30 cellular contexts compared by ENCODE assay signal in genomic region chr9:132955768-132956167, GRCh38. TPM values are rescaled to one million over a fixed set of nuclear protein-coding genes. Genes with fewer than 3 reads are reported as not detected.
DNase-seq lines count a peak whose midpoint lies in the region.
"Had no signal": no experiment of that assay in that cellular context is flagged by ENCODE, and none has a peak within 500 bp of the region (broad histone marks: within the 10 kb centered on the region; RNA-seq: fewer than 3 reads in every experiment).

No MANE protein-coding gene starts in this region.

- no peak overlapping the region for H3K27ac ChIP-seq in SJSA1
- H3K27ac ChIP-seq in caudate nucleus (ENCODE audit: low read depth, low read length), result no peak overlapping the region
- H3K27ac ChIP-seq: 22Rv1; A549; BLaER1; BLaER1 treated with 17β-estradiol and CSF1 and Interleukin-3, amounts not matched to agents 10 nM and 100 nM; C4-2B had no signal

- H3K27me3 ChIP-seq in SJSA1 (replicated peaks), result no peaks in the 10 kb centered on the region
- H3K27me3 ChIP-seq: BE2C; BLaER1; BLaER1 treated with 17β-estradiol and CSF1 and Interleukin-3, amounts not matched to agents 10 nM and 100 nM had no signal

- no peaks in the 10 kb centered on the region for H3K36me3 ChIP-seq in SJSA1
- H3K36me3 ChIP-seq: BE2C; BLaER1; BLaER1 treated with 17β-estradiol and CSF1 and Interleukin-3, amounts not matched to agents 10 nM and 100 nM had no signal

- peaks cover 18% of the 10 kb centered on the region for H3K4me1 ChIP-seq in SJSA1 (replicated peaks)
- H3K4me1 ChIP-seq: A549; BE2C; BLaER1; BLaER1 treated with 17β-estradiol and CSF1 and Interleukin-3, amounts not matched to agents 10 nM and 100 nM; Caco-2 had no signal

- H3K4me3 ChIP-seq in SJSA1, result no peak overlapping the region
- H3K4me3 ChIP-seq: A549; BLaER1; BLaER1 treated with 17β-estradiol and CSF1 and Interleukin-3, amounts not matched to agents 10 nM and 100 nM had no signal

- H3K9me3 ChIP-seq in SJSA1 (replicated peaks), result no peaks in the 10 kb centered on the region; the same call in 1 of the 2 replicates
- H3K9me3 ChIP-seq: BE2C had no signal

- DNase-seq in SJSA1 (ENCODE audit: low read depth in 1 of 2, low spot score in 2 of 2) (peak; percentile 51 to 60), caudate nucleus (lab: John Stamatoyannopoulos, UW) (no peak)
- DNase-seq: 8988T; ACHN; AML-193; BE2C; C1 segment of cervical spinal cord; Caco-2; Calu3; CD4-positive, alpha-beta memory T cell; CD4-positive, alpha-beta T cell; CD4-positive, CD25-positive, alpha-beta regulatory T cell; CD8-positive, alpha-beta memory T cell; CD8-positive, alpha-beta T cell; COR-L47; DMS 273 treated with DMSO at 0.1 percent for 48 hours; DMS153; DMS53; DMS79; DMS79 treated with DMSO at 0.1 percent for 48 hours; DND-41; EL had no signal

RNA-seq across cellular contexts. Expression of gene TSC1, which starts 11.4 kb away (rescaled TPM):
- total RNA-seq in SJSA1 (2014; rRNA removed; shearing (Covaris generic)), result 44.0 and 54.5 TPM in 2 replicates

RNA-seq across cellular contexts. Expression of gene GFI1B, which starts 22.7 kb away (rescaled TPM):
- 0.05 TPM in 1 of 2 replicates, not detected in the other for total RNA-seq in SJSA1 (2014; rRNA removed; shearing (Covaris generic))
- total RNA-seq: A673; B cell; Calu3; CD4-positive, alpha-beta memory T cell; CD8-positive, alpha-beta memory T cell; CD8-positive, alpha-beta T cell; Daoy had no signal

Comparison
In these comparisons a context has a peak if more than half of its experiments do, and no peak if none do; other contexts are left out.
1. DNase-seq: peak in SJSA1 (2 of 2); none in caudate nucleus (0 of 61).